ENCODE assay signal across 1 cellular context in the genomic region with DNA sequence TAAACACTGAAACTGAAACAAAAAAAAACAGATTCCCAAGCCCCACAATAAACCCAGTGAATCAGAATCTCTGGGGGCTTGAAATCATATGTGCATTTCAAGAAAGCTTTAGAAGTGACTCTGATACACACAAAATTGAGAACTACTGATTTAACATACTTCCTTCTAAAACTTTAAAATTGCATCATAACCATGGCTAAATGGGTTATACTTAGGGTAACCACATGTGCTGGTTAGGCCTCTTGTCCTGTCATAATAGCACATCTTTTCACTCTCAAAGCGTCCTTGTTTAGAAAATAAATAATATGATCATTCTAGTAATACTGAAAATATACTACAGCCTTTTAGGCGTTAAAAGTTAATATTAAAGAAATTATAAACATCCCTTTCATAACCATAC.
TF ChIP-seq lines count a peak whose summit lies in the region.

No MANE protein-coding gene starts in this region.

TF ChIP-seq in HepG2, 621 proteins besides CTCF, POLR2A, EP300 and RAD21 (continued from another document):
- TF ChIP-seq, protein P1, sequence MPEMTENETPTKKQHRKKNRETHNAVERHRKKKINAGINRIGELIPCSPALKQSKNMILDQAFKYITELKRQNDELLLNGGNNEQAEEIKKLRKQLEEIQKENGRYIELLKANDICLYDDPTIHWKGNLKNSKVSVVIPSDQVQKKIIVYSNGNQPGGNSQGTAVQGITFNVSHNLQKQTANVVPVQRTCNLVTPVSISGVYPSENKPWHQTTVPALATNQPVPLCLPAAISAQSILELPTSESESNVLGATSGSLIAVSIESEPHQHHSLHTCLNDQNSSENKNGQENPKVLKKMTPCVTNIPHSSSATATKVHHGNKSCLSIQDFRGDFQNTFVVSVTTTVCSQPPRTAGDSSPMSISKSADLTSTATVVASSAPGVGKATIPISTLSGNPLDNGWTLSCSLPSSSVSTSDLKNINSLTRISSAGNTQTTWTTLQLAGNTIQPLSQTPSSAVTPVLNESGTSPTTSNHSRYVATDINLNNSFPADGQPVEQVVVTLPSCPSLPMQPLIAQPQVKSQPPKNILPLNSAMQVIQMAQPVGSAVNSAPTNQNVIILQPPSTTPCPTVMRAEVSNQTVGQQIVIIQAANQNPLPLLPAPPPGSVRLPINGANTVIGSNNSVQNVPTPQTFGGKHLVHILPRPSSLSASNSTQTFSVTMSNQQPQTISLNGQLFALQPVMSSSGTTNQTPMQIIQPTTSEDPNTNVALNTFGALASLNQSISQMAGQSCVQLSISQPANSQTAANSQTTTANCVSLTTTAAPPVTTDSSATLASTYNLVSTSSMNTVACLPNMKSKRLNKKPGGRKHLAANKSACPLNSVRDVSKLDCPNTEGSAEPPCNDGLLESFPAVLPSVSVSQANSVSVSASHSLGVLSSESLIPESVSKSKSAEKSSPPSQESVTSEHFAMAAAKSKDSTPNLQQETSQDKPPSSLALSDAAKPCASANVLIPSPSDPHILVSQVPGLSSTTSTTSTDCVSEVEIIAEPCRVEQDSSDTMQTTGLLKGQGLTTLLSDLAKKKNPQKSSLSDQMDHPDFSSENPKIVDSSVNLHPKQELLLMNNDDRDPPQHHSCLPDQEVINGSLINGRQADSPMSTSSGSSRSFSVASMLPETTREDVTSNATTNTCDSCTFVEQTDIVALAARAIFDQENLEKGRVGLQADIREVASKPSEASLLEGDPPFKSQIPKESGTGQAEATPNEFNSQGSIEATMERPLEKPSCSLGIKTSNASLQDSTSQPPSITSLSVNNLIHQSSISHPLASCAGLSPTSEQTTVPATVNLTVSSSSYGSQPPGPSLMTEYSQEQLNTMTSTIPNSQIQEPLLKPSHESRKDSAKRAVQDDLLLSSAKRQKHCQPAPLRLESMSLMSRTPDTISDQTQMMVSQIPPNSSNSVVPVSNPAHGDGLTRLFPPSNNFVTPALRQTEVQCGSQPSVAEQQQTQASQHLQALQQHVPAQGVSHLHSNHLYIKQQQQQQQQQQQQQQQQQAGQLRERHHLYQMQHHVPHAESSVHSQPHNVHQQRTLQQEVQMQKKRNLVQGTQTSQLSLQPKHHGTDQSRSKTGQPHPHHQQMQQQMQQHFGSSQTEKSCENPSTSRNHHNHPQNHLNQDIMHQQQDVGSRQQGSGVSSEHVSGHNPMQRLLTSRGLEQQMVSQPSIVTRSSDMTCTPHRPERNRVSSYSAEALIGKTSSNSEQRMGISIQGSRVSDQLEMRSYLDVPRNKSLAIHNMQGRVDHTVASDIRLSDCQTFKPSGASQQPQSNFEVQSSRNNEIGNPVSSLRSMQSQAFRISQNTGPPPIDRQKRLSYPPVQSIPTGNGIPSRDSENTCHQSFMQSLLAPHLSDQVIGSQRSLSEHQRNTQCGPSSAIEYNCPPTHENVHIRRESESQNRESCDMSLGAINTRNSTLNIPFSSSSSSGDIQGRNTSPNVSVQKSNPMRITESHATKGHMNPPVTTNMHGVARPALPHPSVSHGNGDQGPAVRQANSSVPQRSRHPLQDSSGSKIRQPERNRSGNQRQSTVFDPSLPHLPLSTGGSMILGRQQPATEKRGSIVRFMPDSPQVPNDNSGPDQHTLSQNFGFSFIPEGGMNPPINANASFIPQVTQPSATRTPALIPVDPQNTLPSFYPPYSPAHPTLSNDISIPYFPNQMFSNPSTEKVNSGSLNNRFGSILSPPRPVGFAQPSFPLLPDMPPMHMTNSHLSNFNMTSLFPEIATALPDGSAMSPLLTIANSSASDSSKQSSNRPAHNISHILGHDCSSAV (CRISPR knock-in tag; IDR thresholded peaks at IDR 0.05; ENCODE audit: borderline replicate concordance) = no peak
TF ChIP-seq in HepG2: peak in this region for 1.
